7 cellular contexts compared by ENCODE assay signal in the genomic region with DNA sequence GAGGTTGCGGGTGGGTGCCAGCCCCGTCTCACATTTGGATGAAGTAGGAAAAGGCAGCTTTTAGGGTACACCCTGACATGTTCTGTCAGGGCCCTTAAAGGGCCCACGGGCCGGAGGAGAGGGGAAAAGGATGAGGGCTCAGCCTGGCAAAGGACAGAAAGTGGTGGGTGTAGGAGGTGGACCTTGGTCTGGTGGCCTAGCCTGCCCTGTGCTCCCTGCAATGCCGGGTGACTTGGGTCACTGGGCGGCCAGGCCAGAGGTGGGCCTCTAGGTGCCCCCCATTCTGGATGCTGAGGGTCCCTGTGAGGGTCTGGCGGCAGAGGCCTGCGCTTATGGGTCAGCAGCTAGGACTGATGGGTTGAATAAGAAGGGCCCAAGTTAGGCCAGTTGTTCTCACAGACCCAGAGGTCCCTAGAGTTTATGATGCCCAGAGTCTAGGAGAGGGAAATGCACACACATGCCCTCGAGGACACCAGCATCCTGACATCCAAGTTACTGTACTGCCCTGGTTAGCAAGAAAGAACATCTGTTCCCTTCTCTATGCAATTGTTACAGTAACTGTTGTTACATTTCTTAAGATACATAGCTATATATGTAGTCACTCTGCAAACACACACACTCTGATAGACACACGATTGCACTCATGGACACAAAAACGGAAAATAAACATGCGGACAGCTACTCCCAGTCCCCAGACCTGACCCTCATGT. TPM values are rescaled to one million over a fixed set of nuclear protein-coding genes. Genes with fewer than 3 reads are reported as not detected.
DNase-seq lines count a peak whose midpoint lies in the region; ATAC-seq and TF ChIP-seq lines count a peak whose summit lies in the region.

No MANE protein-coding gene starts in this region.

- no peak overlapping the region for H3K9ac ChIP-seq in HUES48 (ENCODE audit: low read depth, low read length)

- H3K4me3 Mint-ChIP-seq in activated naive CD8-positive, alpha-beta T cell, result peak overlapping the region; percentile 95
- H3K4me3 Mint-ChIP-seq in immature natural killer cell, result peak overlapping the region; percentile 93 to 100 (median 98)

- intact Hi-C loops in stomach (cut with DNase I; ENCODE audit: low total_unique reads), result no loop called here

- H3K9me3 ChIP-seq in HUES48 (ENCODE audit: control insufficient read depth, insufficient read depth, low read length), result no peaks in the 10 kb centered on the region
- no peaks in the 10 kb centered on the region for H3K9me3 ChIP-seq in stomach

- peak overlapping the region; percentile 98 for H3K27ac Mint-ChIP-seq in activated naive CD8-positive, alpha-beta T cell
- peak overlapping the region; percentile 78 to 98 (median 94) for H3K27ac Mint-ChIP-seq in immature natural killer cell

- ATAC-seq in GM21515 (IDR thresholded peaks at IDR 0.05; ENCODE audit: unreplicated experiment), result no peak
- ATAC-seq in HG02798 (IDR thresholded peaks at IDR 0.05; ENCODE audit: poor library complexity, unreplicated experiment), result no peak

- no peaks in the 10 kb centered on the region for H3K27me3 Mint-ChIP-seq in activated naive CD8-positive, alpha-beta T cell
- H3K27me3 Mint-ChIP-seq in immature natural killer cell (ENCODE audit: low read depth in 3 of 3), result peaks cover 44 to 56% (median 54%) of the 10 kb centered on the region in 3 donors

- 43 to 55% (median 49%) methylated on average over 12 of the region's 12 CpGs for WGBS in stomach, 5 donors

- no peaks in the 10 kb centered on the region for H3K9me3 Mint-ChIP-seq in activated naive CD8-positive, alpha-beta T cell (ENCODE audit: low read depth)
- peaks cover 0 to 8% (median 6%) of the 10 kb centered on the region in 6 donors for H3K9me3 Mint-ChIP-seq in immature natural killer cell

- peaks cover 22% of the 10 kb centered on the region for H3K4me1 Mint-ChIP-seq in activated naive CD8-positive, alpha-beta T cell (ENCODE audit: low read depth)
- H3K4me1 Mint-ChIP-seq in immature natural killer cell, result peaks cover 35 to 41% of the 10 kb centered on the region in 2 donors

- peak overlapping the region; percentile 87 for H3K4me3 ChIP-seq in HUES48 (ENCODE audit: low read depth, low read length)
- H3K4me3 ChIP-seq in stomach, result peak overlapping the region; percentile 78 to 91 (median 82)

- peaks cover 5% of the 10 kb centered on the region; the same call in 1 of the 2 replicates for H3K4me1 ChIP-seq in HUES48 (ENCODE audit: control insufficient read depth, insufficient read depth, low read length)
- peaks cover 5 to 48% (median 41%) of the 10 kb centered on the region in 4 donors for H3K4me1 ChIP-seq in stomach

- no peaks in the 10 kb centered on the region for H3K36me3 ChIP-seq in HUES48 (ENCODE audit: control insufficient read depth, insufficient read depth, low read length)
- no peaks in the 10 kb centered on the region for H3K36me3 ChIP-seq in stomach

- peaks cover 26% of the 10 kb centered on the region for H3K27me3 ChIP-seq in HUES48 (ENCODE audit: control insufficient read depth, insufficient read depth, low read length)
- no peaks in the 10 kb centered on the region for H3K27me3 ChIP-seq in stomach

- H3K27ac ChIP-seq in HUES48 (ENCODE audit: low read depth, low read length) (no peak overlapping the region), stomach (peak overlapping the region; percentile 89 to 93 (median 92))

- no peaks in the 10 kb centered on the region for H3K36me3 Mint-ChIP-seq in activated naive CD8-positive, alpha-beta T cell
- H3K36me3 Mint-ChIP-seq in immature natural killer cell, result peaks cover 0 to 3% (median 0%) of the 10 kb centered on the region in 3 donors

- DNase-seq in immature natural killer cell, result no peak
- DNase-seq in stomach, result no peak
- no peak for DNase-seq in NCI-H1105 treated with DMSO at 0.1 percent for 48 hours (lab: John Stamatoyannopoulos, UW)

- no peak for TF ChIP-seq POLR2A in stomach (IDR thresholded peaks at IDR 0.05)

- TF ChIP-seq CTCF in stomach (IDR thresholded peaks at IDR 0.05), result no peak

- no peak for TF ChIP-seq EP300 in stomach (IDR thresholded peaks at IDR 0.05)

RNA-seq across cellular contexts. Expression of a gene that starts 12.5 kb away (rescaled TPM):
- polyA plus RNA-seq in immature natural killer cell (under 1 TPM in 1 of 3 donors, not detected in 2; 0.50 TPM), stomach (10 to 100 TPM in 1 of 3 donors, 1 to 10 TPM in 1, under 1 TPM in 1; 0.93 to 20.4 (median 3.4) TPM)
- 1 to 10 TPM in 3 of 5 donors, under 1 TPM in 1, not detected in 1; 0.45 to 7.5 (median 3.4) TPM for total RNA-seq in stomach

RNA-seq across cellular contexts. Expression of a gene that starts 30.6 kb away (rescaled TPM):
- polyA plus RNA-seq in immature natural killer cell (1 to 10 TPM in 2 of 3 donors, under 1 TPM in 1; 0.80 to 2.3 (median 1.7) TPM), stomach (10 to 100 TPM; 13.8 to 26.1 (median 18.2) TPM)
- total RNA-seq in stomach, result 10 to 100 TPM in 4 of 5 donors, 1 to 10 TPM in 1; 2.3 to 70.4 (median 10.3) TPM

RNA-seq across cellular contexts. Expression of a gene that starts 45.1 kb away (rescaled TPM):
- polyA plus RNA-seq in immature natural killer cell (not detected), stomach (not detected)
- total RNA-seq in stomach, result not detected

RNA-seq across cellular contexts. Expression of a gene that starts 51.2 kb away (rescaled TPM):
- polyA plus RNA-seq in immature natural killer cell (1,000 to 10,000 TPM; 1,093 to 1,304 (median 1,251) TPM), stomach (1,000 to 10,000 TPM; 2,190 to 3,034 (median 2,228) TPM)
- total RNA-seq in stomach, result 1,000 to 10,000 TPM in 3 of 5 donors, 100 to 1,000 TPM in 2; 814 to 2,131 (median 1,334) TPM

Comparison
In these comparisons a context has a peak if more than half of its experiments do, and no peak if none do; other contexts are left out.
1. RNA of a gene that starts 30.6 kb away (polyA plus RNA-seq): 13.8 to 26.1 TPM in stomach; 0.80 to 2.3 TPM in immature natural killer cell; every median in the first group is over 4 times any median in the second.